Comparison of ENCODE assay signal across 16 cellular contexts in the genomic region with DNA sequence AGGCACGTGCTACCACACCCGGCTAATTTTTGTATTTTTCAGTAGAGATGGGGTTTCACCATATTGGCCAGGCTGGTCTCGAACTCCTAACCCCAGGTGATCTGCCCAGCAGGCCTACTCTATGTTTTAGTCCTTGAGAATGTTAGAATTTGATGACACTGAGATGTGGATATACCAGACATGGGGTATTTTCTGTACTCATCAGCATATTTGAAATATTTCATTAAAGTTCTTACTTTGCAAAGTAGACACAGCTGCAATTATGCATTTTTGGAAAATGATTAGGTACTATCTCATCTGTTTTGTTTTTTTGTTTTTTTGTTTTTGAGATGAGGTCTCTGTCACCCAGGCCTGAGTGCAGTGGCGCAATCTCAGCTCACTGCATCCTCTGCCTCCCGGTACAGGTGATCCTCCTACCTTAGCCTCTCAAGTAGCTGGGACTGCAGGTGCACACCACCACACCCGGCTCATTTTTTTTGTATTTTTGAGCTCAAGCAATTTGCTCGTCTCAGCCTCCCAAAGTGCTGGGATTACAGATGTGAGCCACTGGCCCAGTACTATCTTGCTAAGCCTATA. TPM values are rescaled to one million over a fixed set of nuclear protein-coding genes. Genes with fewer than 3 reads are reported as not detected.
DNase-seq lines count a peak whose midpoint lies in the region; ATAC-seq, FAIRE-seq and TF ChIP-seq lines count a peak whose summit lies in the region.
"Had no signal": no experiment of that assay in that cellular context is flagged by ENCODE, and none has a peak within 500 bp of the region (broad histone marks: within the 10 kb centered on the region; RNA-seq: fewer than 3 reads in every experiment).

No MANE protein-coding gene starts in this region.

- H3K4me3 ChIP-seq in RWPE2 (ENCODE audit: severe bottlenecking): no peak overlapping the region
- H3K4me3 ChIP-seq in pancreas: no peak overlapping the region
- no peak overlapping the region for H3K4me3 ChIP-seq in tibial nerve
- H3K4me3 ChIP-seq in MG63: no peak overlapping the region

- 90 to 94% methylated on average over 7 of the region's 7 CpGs for WGBS in pancreas, 2 donors
- 84 to 88% methylated on average over 7 of the region's 7 CpGs for WGBS in tibial nerve, 2 donors

- TF ChIP-seq EP300 in tibial nerve (IDR thresholded peaks at IDR 0.05): no peak

- FAIRE-seq in pancreas (lab: Jason Lieb, UNC): no peak

- H3K9me3 ChIP-seq in RWPE2 (ENCODE audit: severe bottlenecking) (no peaks in the 10 kb centered on the region), pancreas (no peaks in the 10 kb centered on the region), tibial nerve (no peaks in the 10 kb centered on the region), MG63 (no peaks in the 10 kb centered on the region)
- H3K9me3 ChIP-seq: neutrophil had no signal

- ATAC-seq in RWPE2 (ENCODE audit: low read depth) (no peak), pancreas (no peak)
- ATAC-seq: activated T-cell treated with anti-CD3 and anti-CD28 coated beads, Interleukin-2, amount 50 U/mL, for 4 hours; CD8-positive, alpha-beta T cell had no signal

- no peak for DNase-seq in RWPE2 (ENCODE audit: low spot score)
- no peak for DNase-seq in epithelial cell of prostate (ENCODE audit: low read depth, low spot score)
- no peak for DNase-seq in pancreas
- DNase-seq in tibial nerve (ENCODE audit: low spot score in 2 of 2): no peak
- no peak for DNase-seq in MG63
- DNase-seq in epidermal melanocyte (ENCODE audit: insufficient read length, low spot score): no peak
- DNase-seq in SW480 (ENCODE audit: low spot score): no peak
- DNase-seq in AG08395 (ENCODE audit: low spot score): no peak
- DNase-seq: activated CD4-positive, alpha-beta T cell treated with anti-CD3 and anti-CD28 coated beads for 4 hours; activated naive CD8-positive, alpha-beta T cell treated with anti-CD3 and anti-CD28 coated beads, Interleukin-2, amount 10 ng/mL, durations not matched to agents 7 days and 5 days; activated T-cell treated with anti-CD3 and anti-CD28 coated beads, Interleukin-2, amount 50 U/mL, for 4 hours; CD8-positive, alpha-beta T cell; NCI-H2081; NCI-H69; stimulated activated CD4-positive, alpha-beta T cell treated with anti-CD3 and anti-CD28 coated beads, Interleukin-15, amount 100 ng/mL, for 24 hours had no signal

- H3K27me3 ChIP-seq in RWPE2 (ENCODE audit: insufficient read depth, poor library complexity, severe bottlenecking) (no peaks in the 10 kb centered on the region), pancreas (no peaks in the 10 kb centered on the region), tibial nerve (no peaks in the 10 kb centered on the region), MG63 (no peaks in the 10 kb centered on the region)
- H3K27me3 ChIP-seq: neutrophil had no signal

- intact Hi-C loops in pancreas (cut with DNase I): no loop called here

- peaks cover 74% of the 10 kb centered on the region for H3K36me3 ChIP-seq in RWPE2 (ENCODE audit: low read depth)
- H3K36me3 ChIP-seq in pancreas: no peaks in the 10 kb centered on the region
- H3K36me3 ChIP-seq in tibial nerve: no peaks in the 10 kb centered on the region
- H3K36me3 ChIP-seq in MG63: no peaks in the 10 kb centered on the region

- no peak for TF ChIP-seq POLR2A in tibial nerve (IDR thresholded peaks at IDR 0.05)

- H3K27ac ChIP-seq in RWPE2 (ENCODE audit: poor library complexity, severe bottlenecking) (peak overlapping the region; percentile 49), epithelial cell of prostate (peak overlapping the region; percentile 47), pancreas (peak overlapping the region; percentile 6 to 75 (median 41)), tibial nerve (peak overlapping the region; percentile 27 to 87 (median 66))
- H3K27ac ChIP-seq: neutrophil had no signal

- H3K4me1 ChIP-seq in RWPE2 (ENCODE audit: insufficient read depth, poor library complexity, severe bottlenecking) (peaks cover 25% of the 10 kb centered on the region), pancreas (peaks cover 37 to 58% (median 44%) of the 10 kb centered on the region in 3 donors), tibial nerve (peaks cover 0 to 49% (median 11%) of the 10 kb centered on the region in 4 donors)

- TF ChIP-seq CTCF in RWPE2 (IDR thresholded peaks at IDR 0.05; ENCODE audit: poor library complexity, severe bottlenecking) (no peak), pancreas (IDR thresholded peaks at IDR 0.05) (no peak), tibial nerve (IDR thresholded peaks at IDR 0.05) (no peak)

RNA-seq across cellular contexts. Expression of gene SPINT2, which starts 12.7 kb away (rescaled TPM):
- 100 to 1,000 TPM; 121 to 239 (median 152) TPM for total RNA-seq in pancreas
- 100 to 1,000 TPM; 178 to 337 TPM for polyA plus RNA-seq in pancreas
- total RNA-seq in tibial nerve: 10 to 100 TPM; 39.0 to 79.1 (median 45.5) TPM
- 1.8 and 7.7 TPM in 2 replicates for total RNA-seq in MG63 (2014; rRNA removed; shearing (Covaris generic); ENCODE audit: low replicate concordance)

RNA-seq across cellular contexts. Expression of gene PPP1R14A, which starts 20.9 kb away (rescaled TPM):
- total RNA-seq in pancreas: 10 to 100 TPM in 1 of 6 donors, 1 to 10 TPM in 5; 6.9 to 15.2 (median 8.1) TPM
- 10 to 100 TPM; 31.4 to 42.8 TPM for polyA plus RNA-seq in pancreas
- total RNA-seq in tibial nerve: 100 to 1,000 TPM in 1 of 4 donors, 10 to 100 TPM in 3; 86.1 to 179 (median 95.3) TPM
- 1.0 TPM in 1 of 2 replicates, not detected in the other for total RNA-seq in MG63 (2014; rRNA removed; shearing (Covaris generic); ENCODE audit: low replicate concordance)
- total RNA-seq: activated naive CD8-positive, alpha-beta T cell treated with anti-CD3 and anti-CD28 coated beads, Interleukin-2, amount 10 ng/mL, durations not matched to agents 7 days and 5 days; CD8-positive, alpha-beta T cell had no signal

RNA-seq across cellular contexts. Expression of gene C19orf33, which starts 27.0 kb away (rescaled TPM):
- total RNA-seq in pancreas (1 to 10 TPM in 5 of 6 donors, under 1 TPM in 1; 0.59 to 6.7 (median 3.0) TPM), tibial nerve (100 to 1,000 TPM in 3 of 4 donors, 10 to 100 TPM in 1; 76.8 to 627 (median 335) TPM)
- 10 to 100 TPM; 13.1 to 19.4 TPM for polyA plus RNA-seq in pancreas
- total RNA-seq in MG63 (2014; rRNA removed; shearing (Covaris generic); ENCODE audit: low replicate concordance): not detected in 2 replicates
- total RNA-seq: activated naive CD8-positive, alpha-beta T cell treated with anti-CD3 and anti-CD28 coated beads, Interleukin-2, amount 10 ng/mL, durations not matched to agents 7 days and 5 days; activated T-cell treated with anti-CD3 and anti-CD28 coated beads, Interleukin-2, amount 50 U/mL, for 4 hours; CD8-positive, alpha-beta T cell had no signal

RNA-seq across cellular contexts. Expression of gene YIF1B, which starts 38.7 kb away (rescaled TPM):
- 10 to 100 TPM in 3 of 6 donors, 1 to 10 TPM in 3; 6.9 to 18.2 (median 11.3) TPM for total RNA-seq in pancreas
- 10 to 100 TPM; 30.9 to 32.3 TPM for polyA plus RNA-seq in pancreas
- 10 to 100 TPM; 30.8 to 57.3 (median 46.0) TPM for total RNA-seq in tibial nerve
- total RNA-seq in MG63 (2014; rRNA removed; shearing (Covaris generic); ENCODE audit: low replicate concordance): 192 and 294 TPM in 2 replicates

RNA-seq across cellular contexts. Expression of gene KCNK6, which starts 42.6 kb away (rescaled TPM):
- total RNA-seq in pancreas: 1 to 10 TPM; 5.0 to 8.7 (median 6.5) TPM
- 1 to 10 TPM; 3.9 to 9.5 TPM for polyA plus RNA-seq in pancreas
- total RNA-seq in tibial nerve: 1 to 10 TPM; 2.6 to 5.4 (median 3.3) TPM
- total RNA-seq in MG63 (2014; rRNA removed; shearing (Covaris generic); ENCODE audit: low replicate concordance): 6.6 and 9.7 TPM in 2 replicates

Comparison
In these comparisons a context has a peak if more than half of its experiments do, and no peak if none do; other contexts are left out.
1. RNA of gene PPP1R14A, which starts 20.9 kb away (total RNA-seq): 86.1 to 179 TPM in tibial nerve; 6.9 to 15.2 TPM in pancreas and 1.0 TPM in MG63; every median in the first group is over 4 times any median in the second.
2. RNA of gene C19orf33, which starts 27.0 kb away (total RNA-seq): 76.8 to 627 TPM in tibial nerve; 0.59 to 6.7 TPM in pancreas and not detected in MG63; every median in the first group is over 10 times any median in the second.
3. Peak in every context shown above with its lines, with median percentiles within 50 percentile points of each other: H3K27ac ChIP-seq.